26 cellular contexts compared by ENCODE assay signal in the genomic region with DNA sequence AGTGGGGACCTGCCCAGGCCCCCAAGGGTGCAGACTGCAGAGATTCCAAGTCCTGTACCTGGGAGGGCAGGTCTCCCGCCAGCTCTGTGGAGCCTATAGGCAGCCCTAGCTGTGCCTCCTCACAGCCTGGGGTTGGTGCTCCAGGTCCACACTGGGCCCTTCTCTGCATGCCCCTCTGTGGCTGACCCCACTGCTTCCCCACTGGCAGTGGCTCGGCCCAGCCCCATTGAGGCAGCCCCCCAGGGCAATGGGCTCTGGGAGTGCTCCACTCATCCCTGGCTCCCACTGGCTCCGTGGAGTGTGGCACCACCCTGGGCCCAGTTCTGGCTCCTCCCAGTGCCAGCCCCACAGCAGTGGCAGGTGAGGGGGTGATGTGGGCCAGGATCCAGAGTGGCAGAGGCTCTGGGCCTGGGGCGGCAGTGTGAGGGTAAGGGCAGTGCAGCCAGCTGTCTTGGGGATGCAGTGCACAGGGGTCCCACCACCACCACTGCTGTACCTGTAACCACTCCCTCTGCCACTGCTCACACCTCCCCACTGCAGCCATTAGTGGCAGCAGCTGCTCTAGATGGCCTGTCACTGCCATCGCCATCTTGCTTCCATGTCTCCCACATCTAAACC.
"Had no signal": no experiment of that assay in that cellular context is flagged by ENCODE, and none has a peak within 500 bp of the region (broad histone marks: within the 10 kb centered on the region; RNA-seq: fewer than 3 reads in every experiment).

No MANE protein-coding gene starts in this region.

- H3K27me3 ChIP-seq: breast epithelium, MG63 had no signal

- ATAC-seq: activated CD8-positive, alpha-beta memory T cell treated with anti-CD3 and anti-CD28 coated beads, Interleukin-2, amount 10 ng/mL, durations not matched to agents 7 days and 5 days; PC-3; T-helper 17 cell; WTC11 had no signal

- H3K27ac ChIP-seq: breast epithelium had no signal

- H3K27me3 Mint-ChIP-seq: activated CD8-positive, alpha-beta memory T cell treated with anti-CD3 and anti-CD28 coated beads, Interleukin-2, amount 10 ng/mL, durations not matched to agents 7 days and 5 days; activated naive CD4-positive, alpha-beta T cell treated with anti-CD3 and anti-CD28 coated beads, Interleukin-2, amount 10 ng/mL, durations not matched to agents 7 days and 5 days; activated naive CD8-positive, alpha-beta T cell treated with anti-CD3 and anti-CD28 coated beads for 36 hours; activated T-cell treated with anti-CD3 and anti-CD28 coated beads, Interleukin-2, amount 50 U/mL, for 24 hours; T-helper 17 cell had no signal

- H3K4me1 Mint-ChIP-seq: activated CD8-positive, alpha-beta memory T cell treated with anti-CD3 and anti-CD28 coated beads, Interleukin-2, amount 10 ng/mL, durations not matched to agents 7 days and 5 days; activated naive CD4-positive, alpha-beta T cell treated with anti-CD3 and anti-CD28 coated beads, Interleukin-2, amount 10 ng/mL, durations not matched to agents 7 days and 5 days; activated naive CD8-positive, alpha-beta T cell treated with anti-CD3 and anti-CD28 coated beads for 36 hours; T-helper 17 cell; WTC11 had no signal

- H3K4me3 Mint-ChIP-seq: activated CD8-positive, alpha-beta memory T cell treated with anti-CD3 and anti-CD28 coated beads, Interleukin-2, amount 10 ng/mL, durations not matched to agents 7 days and 5 days; activated naive CD4-positive, alpha-beta T cell treated with anti-CD3 and anti-CD28 coated beads, Interleukin-2, amount 10 ng/mL, durations not matched to agents 7 days and 5 days; activated naive CD8-positive, alpha-beta T cell treated with anti-CD3 and anti-CD28 coated beads for 36 hours; activated T-cell treated with anti-CD3 and anti-CD28 coated beads, Interleukin-2, amount 50 U/mL, for 24 hours; T-helper 17 cell; WTC11 had no signal

- H3K36me3 Mint-ChIP-seq: activated CD8-positive, alpha-beta memory T cell treated with anti-CD3 and anti-CD28 coated beads, Interleukin-2, amount 10 ng/mL, durations not matched to agents 7 days and 5 days; activated naive CD4-positive, alpha-beta T cell treated with anti-CD3 and anti-CD28 coated beads, Interleukin-2, amount 10 ng/mL, durations not matched to agents 7 days and 5 days; activated naive CD8-positive, alpha-beta T cell treated with anti-CD3 and anti-CD28 coated beads for 36 hours; WTC11 had no signal

- H3K27ac Mint-ChIP-seq: activated CD8-positive, alpha-beta memory T cell treated with anti-CD3 and anti-CD28 coated beads, Interleukin-2, amount 10 ng/mL, durations not matched to agents 7 days and 5 days; activated naive CD4-positive, alpha-beta T cell treated with anti-CD3 and anti-CD28 coated beads, Interleukin-2, amount 10 ng/mL, durations not matched to agents 7 days and 5 days; activated naive CD8-positive, alpha-beta T cell treated with anti-CD3 and anti-CD28 coated beads for 36 hours; activated T-cell treated with anti-CD3 and anti-CD28 coated beads, Interleukin-2, amount 50 U/mL, for 24 hours; T-helper 17 cell; WTC11 had no signal

- H3K4me1 ChIP-seq: breast epithelium had no signal

- DNase-seq: activated CD4-positive, alpha-beta T cell treated with anti-CD3 and anti-CD28 coated beads for 48 hours; activated CD4-positive, alpha-beta T cell treated with anti-CD3 and anti-CD28 coated beads, Interleukin-2, amount 50 U/mL, for 4 hours; activated CD4-positive, CD25-positive, alpha-beta regulatory T cell treated with anti-CD3 and anti-CD28 coated beads, Interleukin-2, amount 50 U/mL, for 72 hours; activated CD8-positive, alpha-beta memory T cell treated with anti-CD3 and anti-CD28 coated beads, Interleukin-2, amount 10 ng/mL, durations not matched to agents 7 days and 5 days; activated effector memory CD4-positive, alpha-beta T cell treated with anti-CD3 and anti-CD28 coated beads, Interleukin-2, amount 50 U/mL, for 16 hours; activated naive CD4-positive, alpha-beta T cell treated with anti-CD3 and anti-CD28 coated beads, Interleukin-2, amount 10 ng/mL, durations not matched to agents 7 days and 5 days; activated naive CD8-positive, alpha-beta T cell treated with anti-CD3 and anti-CD28 coated beads for 36 hours; activated T-cell treated with anti-CD3 and anti-CD28 coated beads, Interleukin-2, amount 50 U/mL, for 24 hours; MG63; MV-4-11; NCI-H1092 treated with DMSO at 0.1 percent for 48 hours; NCI-H1417 treated with DMSO at 0.1 percent for 48 hours; NCI-H1694; NCI-H2029; NCI-H2107; NCI-H2171 treated with DMSO at 0.1 percent for 48 hours; NCI-H226; NCI-H510A treated with DMSO at 0.1 percent for 48 hours; NCI-H69; PC-3; SIG-M5; T-helper 17 cell; T-helper 9 cell had no signal

- H3K36me3 ChIP-seq: breast epithelium, MG63 had no signal

- FAIRE-seq: RCC 7860 had no signal

- H3K4me3 ChIP-seq: breast epithelium, MG63 had no signal
